10 cellular contexts compared by ENCODE assay signal in the genomic region with DNA sequence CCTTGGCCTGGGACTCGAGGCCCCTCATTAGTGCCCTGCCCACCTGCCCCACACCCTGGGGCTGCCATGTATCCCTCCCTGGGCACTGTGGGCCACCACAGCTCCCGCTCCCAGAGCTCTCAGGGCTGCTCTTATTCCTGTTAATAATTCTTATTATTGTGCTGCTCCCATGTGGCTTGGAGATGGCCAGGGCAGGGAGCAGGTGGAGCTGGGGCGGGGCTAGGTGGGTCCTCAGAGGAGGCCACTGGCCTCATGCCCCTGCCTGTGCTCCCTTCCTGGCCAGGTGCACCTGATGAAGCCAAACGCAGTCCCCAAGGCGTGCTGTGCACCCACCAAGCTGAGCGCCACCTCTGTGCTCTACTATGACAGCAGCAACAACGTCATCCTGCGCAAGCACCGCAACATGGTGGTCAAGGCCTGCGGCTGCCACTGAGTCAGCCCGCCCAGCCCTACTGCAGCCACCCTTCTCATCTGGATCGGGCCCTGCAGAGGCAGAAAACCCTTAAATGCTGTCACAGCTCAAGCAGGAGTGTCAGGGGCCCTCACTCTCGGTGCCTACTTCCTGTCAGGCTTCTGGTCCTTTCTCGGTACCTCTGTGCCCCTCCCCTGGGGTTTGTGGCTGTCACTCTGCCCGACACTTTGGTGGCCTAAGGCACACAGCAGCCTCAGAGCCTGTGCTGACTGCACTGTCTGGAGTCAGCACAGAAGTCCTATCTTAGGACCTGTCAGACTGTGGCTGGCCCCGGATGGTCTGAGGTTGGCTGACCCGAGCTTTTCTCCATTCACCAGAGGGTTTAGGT. TPM values are rescaled to one million over a fixed set of nuclear protein-coding genes. Genes with fewer than 3 reads are reported as not detected.
A peak's percentile ranks its signal among the peaks of the same experiment; 100 is the strongest.
DNase-seq lines count a peak whose midpoint lies in the region; ATAC-seq and TF ChIP-seq lines count a peak whose summit lies in the region.
"Had no signal": no experiment of that assay in that cellular context is flagged by ENCODE, and none has a peak within 500 bp of the region (broad histone marks: within the 10 kb centered on the region; RNA-seq: fewer than 3 reads in every experiment).

No MANE protein-coding gene starts in this region.

- H3K9me3 Mint-ChIP-seq in activated naive CD4-positive, alpha-beta T cell treated with anti-CD3 and anti-CD28 coated beads, Interleukin-2, amount 50 U/mL, for 72 hours = no peaks in the 10 kb centered on the region
- no peaks in the 10 kb centered on the region for H3K9me3 Mint-ChIP-seq in endodermal cell

- WGBS in endodermal cell (ENCODE audit: insufficient coverage in 1 of 2, insufficient read length in 1 of 2), 2 experiments = 87 to 94% methylated on average over 6 to 17 of the region's 17 CpGs

- peak; percentile 35 for DNase-seq in DMS53 treated with DMSO at 0.1 percent for 48 hours (lab: John Stamatoyannopoulos, UW; ENCODE audit: unreplicated experiment)
- DNase-seq in activated naive CD4-positive, alpha-beta T cell treated with anti-CD3 and anti-CD28 coated beads, Interleukin-2, amount 50 U/mL, for 72 hours (ENCODE audit: low spot score in 2 of 2) = no peak
- DNase-seq in endodermal cell = no peak
- DNase-seq in NCI-H128 (lab: John Stamatoyannopoulos, UW; ENCODE audit: unreplicated experiment) = no peak
- DNase-seq in SW 1271 (lab: John Stamatoyannopoulos, UW) = no peak
- no peak for DNase-seq in SKM-1 treated with dmso at 0.1 percent for 144 hours (lab: John Stamatoyannopoulos, UW; ENCODE audit: unreplicated experiment)

- peaks cover 6% of the 10 kb centered on the region for H3K36me3 ChIP-seq in endodermal cell (ENCODE audit: control insufficient read depth, insufficient read depth, low read length)

- no peak overlapping the region for H3K27ac ChIP-seq in endodermal cell (ENCODE audit: low read depth, low read length)
- H3K27ac ChIP-seq: tibial artery had no signal

- no peak overlapping the region for H3K9ac ChIP-seq in endodermal cell (ENCODE audit: extremely low read depth, low read length, poor library complexity, severe bottlenecking)

- no peak overlapping the region for H3K4me3 ChIP-seq in endodermal cell (ENCODE audit: low read length)
- H3K4me3 ChIP-seq: lung, tibial artery had no signal

- no peaks in the 10 kb centered on the region for H3K27me3 Mint-ChIP-seq in endodermal cell (ENCODE audit: insufficient read depth)

- H3K36me3 Mint-ChIP-seq in activated naive CD4-positive, alpha-beta T cell treated with anti-CD3 and anti-CD28 coated beads, Interleukin-2, amount 50 U/mL, for 72 hours = no peaks in the 10 kb centered on the region
- peaks cover 11% of the 10 kb centered on the region for H3K36me3 Mint-ChIP-seq in endodermal cell (ENCODE audit: low read depth)

- no peaks in the 10 kb centered on the region for H3K9me3 ChIP-seq in endodermal cell (ENCODE audit: control insufficient read depth, low read length)
- H3K9me3 ChIP-seq: tibial artery had no signal

- no peak overlapping the region for H3K4me3 Mint-ChIP-seq in endodermal cell

- H3K4me1 Mint-ChIP-seq in endodermal cell = no peaks in the 10 kb centered on the region

- no peaks in the 10 kb centered on the region for H3K27me3 ChIP-seq in endodermal cell (ENCODE audit: control insufficient read depth, insufficient read depth, low read length, poor library complexity, severe bottlenecking)
- H3K27me3 ChIP-seq: tibial artery had no signal

- H3K4me1 ChIP-seq in endodermal cell (ENCODE audit: control insufficient read depth, insufficient read depth, low read length) = no peaks in the 10 kb centered on the region
- H3K4me1 ChIP-seq: tibial artery had no signal

- ATAC-seq in GM19395 (IDR thresholded peaks at IDR 0.05; ENCODE audit: unreplicated experiment) (peak; percentile 96), HG03354 (IDR thresholded peaks at IDR 0.05; ENCODE audit: poor library complexity, severe bottlenecking, unreplicated experiment) (peak; percentile 97)
- ATAC-seq in activated naive CD4-positive, alpha-beta T cell treated with anti-CD3 and anti-CD28 coated beads, Interleukin-2, amount 50 U/mL, for 72 hours = peak; percentile 68 to 93

- no peak for TF ChIP-seq CTCF in endodermal cell (conservative IDR thresholded peaks at IDR 0.05)

- peak overlapping the region; percentile 14 to 59 for H3K27ac Mint-ChIP-seq in activated naive CD4-positive, alpha-beta T cell treated with anti-CD3 and anti-CD28 coated beads, Interleukin-2, amount 50 U/mL, for 72 hours
- H3K27ac Mint-ChIP-seq in endodermal cell = no peak overlapping the region

RNA-seq across cellular contexts. Expression of gene BMP8A, which starts 34.1 kb away (rescaled TPM):
- total RNA-seq in activated naive CD4-positive, alpha-beta T cell treated with anti-CD3 and anti-CD28 coated beads, Interleukin-2, amount 50 U/mL, for 72 hours = under 1 TPM in 1 of 2 donors, not detected in 1; 0.14 TPM
- under 1 TPM; 0.66 to 0.75 TPM for total RNA-seq in endodermal cell
- polyA plus RNA-seq in endodermal cell (2013, experiment 1 of 2) = 0.18 TPM
- not detected for polyA plus RNA-seq in endodermal cell (2013, experiment 2 of 2)

RNA-seq across cellular contexts. Expression of gene PABPC4, which starts 51.0 kb away (rescaled TPM):
- 100 to 1,000 TPM; 168 to 287 TPM for total RNA-seq in activated naive CD4-positive, alpha-beta T cell treated with anti-CD3 and anti-CD28 coated beads, Interleukin-2, amount 50 U/mL, for 72 hours
- 100 to 1,000 TPM; 230 to 270 TPM for total RNA-seq in endodermal cell
- 153 TPM for polyA plus RNA-seq in endodermal cell (2013, experiment 1 of 2)
- 140 TPM for polyA plus RNA-seq in endodermal cell (2013, experiment 2 of 2)
